Comparison of ENCODE assay signal across 11 cellular contexts in genomic region chr5:42582723-42583122, GRCh38.
A peak's percentile ranks its signal among the peaks of the same experiment; 100 is the strongest.
DNase-seq lines count a peak whose midpoint lies in the region; ATAC-seq and TF ChIP-seq lines count a peak whose summit lies in the region.
"Had no signal": no experiment of that assay in that cellular context is flagged by ENCODE, and none has a peak within 500 bp of the region (broad histone marks: within the 10 kb centered on the region; RNA-seq: fewer than 3 reads in every experiment).

No MANE protein-coding gene starts in this region.

- no peaks in the 10 kb centered on the region for H3K36me3 ChIP-seq in neuronal stem cell (replicated peaks in 1 of 2; ENCODE audit: control insufficient read depth in 2 of 2, insufficient read depth in 2 of 2, low read length in 2 of 2)

- H3K4me1 ChIP-seq in neuronal stem cell (ENCODE audit: control insufficient read depth in 2 of 2, insufficient read depth in 1 of 2, low read depth in 1 of 2, low read length in 2 of 2), result no peaks in the 10 kb centered on the region

- no peaks in the 10 kb centered on the region for H3K27me3 ChIP-seq in neuronal stem cell (ENCODE audit: control insufficient read depth in 3 of 3, insufficient read depth in 3 of 3, low read depth in 1 of 3, low read length in 3 of 3)

- no peaks in the 10 kb centered on the region for H3K79me1 ChIP-seq in neuronal stem cell (ENCODE audit: low read depth, low read length)

- no CpG with 5 or more reads among the region's 13 CpGs for WGBS in neuronal stem cell (ENCODE audit: extremely low coverage in 2 of 2, insufficient read length in 2 of 2, insufficient replicate concordance in 1 of 2), 2 donors

- H3K4ac ChIP-seq in neuronal stem cell (ENCODE audit: low read length), result no peak overlapping the region

- no peak overlapping the region for H2AFZ ChIP-seq in neuronal stem cell (ENCODE audit: low read length)

- no peak overlapping the region for H3K14ac ChIP-seq in neuronal stem cell (ENCODE audit: low read length)

- no peak overlapping the region for H4K91ac ChIP-seq in neuronal stem cell (ENCODE audit: low read depth, low read length, poor library complexity)

- peak overlapping the region; percentile 24 for H2BK12ac ChIP-seq in neuronal stem cell (ENCODE audit: low read length)

- H4K8ac ChIP-seq in neuronal stem cell (ENCODE audit: low read depth, low read length), result no peak overlapping the region

- peak overlapping the region; percentile 65 for H2AK5ac ChIP-seq in neuronal stem cell (ENCODE audit: low read depth, low read length)

- H2BK5ac ChIP-seq in neuronal stem cell (ENCODE audit: low read length), result no peak overlapping the region

- TF ChIP-seq CTCF in osteocyte (IDR thresholded peaks at IDR 0.05) (no peak), GM20000 (IDR thresholded peaks at IDR 0.05; ENCODE audit: extremely low read depth, missing control alignments) (no peak)

- no peak overlapping the region for H3K27ac ChIP-seq in neuronal stem cell (replicated peaks; ENCODE audit: low read length)
- H3K27ac ChIP-seq: KMS-11 had no signal

- H2BK15ac ChIP-seq in neuronal stem cell (ENCODE audit: low read length), result no peak overlapping the region

- H3K23ac ChIP-seq in neuronal stem cell (ENCODE audit: low read depth, low read length, poor library complexity), result peak overlapping the region; percentile 37

- H3K9me3 ChIP-seq in neuronal stem cell (replicated peaks in 1 of 2; ENCODE audit: control insufficient read depth in 2 of 2, insufficient read depth in 1 of 2, low read depth in 1 of 2, low read length in 2 of 2), result peaks cover 0 to 3% of the 10 kb centered on the region in 2 donors

- H3K4me2 ChIP-seq in neuronal stem cell (ENCODE audit: insufficient read depth, low read length, poor library complexity, severe bottlenecking), result no peak overlapping the region
- H3K4me2 ChIP-seq: KMS-11 had no signal

- ATAC-seq in stimulated activated naive CD8-positive, alpha-beta T cell treated with anti-CD3 and anti-CD28 coated beads, Interleukin-15, amount 100 ng/mL, for 72 hours, result peak; percentile 37
- no peak for ATAC-seq in stimulated activated naive CD8-positive, alpha-beta T cell treated with anti-CD3 and anti-CD28 coated beads, Interleukin-15, Interleukin-2, amounts not matched to agents 100 U/mL and 50 U/mL, for 24 hours
- peak; percentile 1 for ATAC-seq in left lobe of liver
- no peak for ATAC-seq in GM21447 (IDR thresholded peaks at IDR 0.05; ENCODE audit: unreplicated experiment)
- ATAC-seq in HG03457 (IDR thresholded peaks at IDR 0.05; ENCODE audit: unreplicated experiment), result no peak

- H3K9ac ChIP-seq in neuronal stem cell (ENCODE audit: low read depth, low read length, poor library complexity), result no peak overlapping the region
- H3K9ac ChIP-seq: KMS-11 had no signal

- no peaks in the 10 kb centered on the region for H3K36me3 Mint-ChIP-seq in osteocyte (ENCODE audit: unreplicated experiment)
- H3K36me3 Mint-ChIP-seq: CD8-positive, alpha-beta memory T cell had no signal

- H3K4me3 Mint-ChIP-seq in stimulated activated naive CD8-positive, alpha-beta T cell treated with anti-CD3 and anti-CD28 coated beads, Interleukin-15, amount 100 ng/mL, for 72 hours, result no peak overlapping the region
- H3K4me3 Mint-ChIP-seq in osteocyte (ENCODE audit: unreplicated experiment), result no peak overlapping the region
- H3K4me3 Mint-ChIP-seq: CD8-positive, alpha-beta memory T cell had no signal

- H3K27me3 Mint-ChIP-seq in stimulated activated naive CD8-positive, alpha-beta T cell treated with anti-CD3 and anti-CD28 coated beads, Interleukin-15, amount 100 ng/mL, for 72 hours, result peaks cover 26% of the 10 kb centered on the region
- H3K27me3 Mint-ChIP-seq in osteocyte (ENCODE audit: unreplicated experiment), result peaks cover 5% of the 10 kb centered on the region

- no peak overlapping the region for H3K27ac Mint-ChIP-seq in stimulated activated naive CD8-positive, alpha-beta T cell treated with anti-CD3 and anti-CD28 coated beads, Interleukin-15, amount 100 ng/mL, for 72 hours
- H3K27ac Mint-ChIP-seq in osteocyte (ENCODE audit: unreplicated experiment), result no peak overlapping the region
- H3K27ac Mint-ChIP-seq: CD8-positive, alpha-beta memory T cell had no signal

- no peak overlapping the region for H3K18ac ChIP-seq in neuronal stem cell (ENCODE audit: low read length)

- no peaks in the 10 kb centered on the region for H3K9me3 Mint-ChIP-seq in stimulated activated naive CD8-positive, alpha-beta T cell treated with anti-CD3 and anti-CD28 coated beads, Interleukin-15, amount 100 ng/mL, for 72 hours
- H3K9me3 Mint-ChIP-seq in osteocyte (ENCODE audit: unreplicated experiment), result no peaks in the 10 kb centered on the region
- H3K9me3 Mint-ChIP-seq: CD8-positive, alpha-beta memory T cell had no signal

- no peak for DNase-seq in stimulated activated naive CD8-positive, alpha-beta T cell treated with anti-CD3 and anti-CD28 coated beads, Interleukin-15, amount 100 ng/mL, for 72 hours
- no peak for DNase-seq in stimulated activated naive CD8-positive, alpha-beta T cell treated with anti-CD3 and anti-CD28 coated beads, Interleukin-15, Interleukin-2, amounts not matched to agents 100 U/mL and 50 U/mL, for 24 hours
- no peak for DNase-seq in left lobe of liver (ENCODE audit: low spot score)
- DNase-seq in neuronal stem cell (ENCODE audit: low spot score), result no peak
- DNase-seq in osteocyte (ENCODE audit: extremely low spot score, unreplicated experiment), result no peak
- no peak for DNase-seq in GM20000 (ENCODE audit: low spot score)
- DNase-seq: NCI-H524 treated with DMSO at 0.1 percent for 48 hours had no signal

- no peaks in the 10 kb centered on the region for H3K4me1 Mint-ChIP-seq in stimulated activated naive CD8-positive, alpha-beta T cell treated with anti-CD3 and anti-CD28 coated beads, Interleukin-15, amount 100 ng/mL, for 72 hours
- H3K4me1 Mint-ChIP-seq in osteocyte (ENCODE audit: unreplicated experiment), result no peaks in the 10 kb centered on the region

- H3K4me3 ChIP-seq in neuronal stem cell (ENCODE audit: low read length in 2 of 2), result peak overlapping the region in 1 of 2 donors; percentile 1

- no peak overlapping the region for H2BK120ac ChIP-seq in neuronal stem cell (ENCODE audit: low read depth, low read length)

Comparison
In these comparisons a context has a peak if more than half of its experiments do, and no peak if none do; other contexts are left out.
1. ATAC-seq: peak in stimulated activated naive CD8-positive, alpha-beta T cell treated with anti-CD3 and anti-CD28 coated beads, Interleukin-15, amount 100 ng/mL, for 72 hours (single experiment) and left lobe of liver (single experiment); none in stimulated activated naive CD8-positive, alpha-beta T cell treated with anti-CD3 and anti-CD28 coated beads, Interleukin-15, Interleukin-2, amounts not matched to agents 100 U/mL and 50 U/mL, for 24 hours (single experiment), GM21447 (single experiment) and HG03457 (single experiment).